In genomic region chr19:37654833-37655688, GRCh38 we compare ENCODE assay signal across 8 cellular contexts. TPM values are rescaled to one million over a fixed set of nuclear protein-coding genes. Genes with fewer than 3 reads are reported as not detected.
DNase-seq lines count a peak whose midpoint lies in the region; ATAC-seq and TF ChIP-seq lines count a peak whose summit lies in the region.

TSS of gene ZFP30 (minus strand) at chr19:37655465. CDS start at chr19:37647822, 7,643 bp downstream.

- POLR2A ChIA-PET in naive thymus-derived CD4-positive, alpha-beta T cell (lab: Charles Lee) = interaction anchor here (0.6 to 1.3 kb wide), 5 partner anchors 36 to 496 kb away, joined by 3 to 7 read pairs (median 3); partner anchors contain the start of genes ZNF540, ZNF570 and ZNF571

- peaks cover 0 to 3% (median 0%) of the 10 kb centered on the region in 5 donors for H3K27me3 Mint-ChIP-seq in naive thymus-derived CD4-positive, alpha-beta T cell

- H3K9me3 ChIP-seq in OCI-LY3 (ENCODE audit: insufficient read depth, low read length) = peaks cover 13% of the 10 kb centered on the region; the same call in 1 of the 2 replicates
- no peaks in the 10 kb centered on the region for H3K9me3 ChIP-seq in naive thymus-derived CD4-positive, alpha-beta T cell (ENCODE audit: control insufficient read depth in 2 of 3, low read length in 3 of 3)

- ATAC-seq in GM19397 (IDR thresholded peaks at IDR 0.05; ENCODE audit: unreplicated experiment) (peak; percentile 69), HG03565 (IDR thresholded peaks at IDR 0.05; ENCODE audit: unreplicated experiment) (peak; percentile 33)
- peak; percentile 84 for ATAC-seq in naive thymus-derived CD4-positive, alpha-beta T cell

- peaks cover 0 to 37% (median 2%) of the 10 kb centered on the region in 11 donors for H3K9me3 Mint-ChIP-seq in naive thymus-derived CD4-positive, alpha-beta T cell

- H3K4me1 ChIP-seq in OCI-LY3 (ENCODE audit: low read length) = peaks cover 11% of the 10 kb centered on the region; the same call in 1 of the 2 replicates
- peaks cover 8 to 16% of the 10 kb centered on the region in 2 donors for H3K4me1 ChIP-seq in naive thymus-derived CD4-positive, alpha-beta T cell (ENCODE audit: control insufficient read depth in 2 of 2, insufficient read depth in 2 of 2, low read length in 2 of 2)

- CTCF ChIA-PET in naive thymus-derived CD4-positive, alpha-beta T cell (lab: Charles Lee) = no interaction called here

- H4K20me1 ChIP-seq in OCI-LY3 (ENCODE audit: insufficient read depth, low read length) = no peaks in the 10 kb centered on the region

- peak within 1 kb of the TSS; percentile 82 to 99 (median 96) for H3K4me3 Mint-ChIP-seq in naive thymus-derived CD4-positive, alpha-beta T cell

- peak within 1 kb of the TSS; percentile 90 for H3K9ac ChIP-seq in OCI-LY3 (ENCODE audit: low read length)

- intact Hi-C loops in naive thymus-derived CD4-positive, alpha-beta T cell (cut with micrococcal nuclease) = loop anchor here (1.0 to 10.0 kb wide), 14 partner anchors 37 to 1440 kb away; partner anchors contain the start of genes ZNF527 (in 2 of the 2), ZNF540 (in 2 of the 2), ZNF571 (in 2 of the 2) and ZNF573 (in 2 of the 2)

- H3K36me3 Mint-ChIP-seq in naive thymus-derived CD4-positive, alpha-beta T cell = peaks cover 0 to 36% (median 12%) of the 10 kb centered on the region in 5 donors

- peaks cover 58% of the 10 kb centered on the region for H3K79me2 ChIP-seq in OCI-LY3 (ENCODE audit: low read length)

- peaks cover 44% of the 10 kb centered on the region for H3K36me3 ChIP-seq in OCI-LY3 (replicated peaks; ENCODE audit: low read depth, low read length)
- H3K36me3 ChIP-seq in naive thymus-derived CD4-positive, alpha-beta T cell (ENCODE audit: control insufficient read depth in 2 of 3, insufficient read depth in 3 of 3, low read length in 3 of 3) = peaks cover 0 to 15% (median 0%) of the 10 kb centered on the region in 3 experiments

- H3K27ac ChIP-seq in C4-2B (peak within 1 kb of the TSS; percentile 84), OCI-LY3 (ENCODE audit: low read length) (peak within 1 kb of the TSS; percentile 69)
- peak within 1 kb of the TSS; percentile 89 for H3K27ac ChIP-seq in naive thymus-derived CD4-positive, alpha-beta T cell (ENCODE audit: low read depth, low read length)

- H3K4me3 ChIP-seq in OCI-LY3 (ENCODE audit: low read length) = peak within 1 kb of the TSS; percentile 85
- H3K4me3 ChIP-seq in naive thymus-derived CD4-positive, alpha-beta T cell (ENCODE audit: low read length) = peak within 1 kb of the TSS; percentile 95

- H3K27ac Mint-ChIP-seq in naive thymus-derived CD4-positive, alpha-beta T cell = peak within 1 kb of the TSS; percentile 81 to 99 (median 97)

- peaks cover 28 to 40% (median 34%) of the 10 kb centered on the region in 7 donors for H3K4me1 Mint-ChIP-seq in naive thymus-derived CD4-positive, alpha-beta T cell

- DNase-seq in activated T-helper 1 cell treated with Interleukin-2 at 50 U/mL for 16 hours (ENCODE audit: low read depth) (peak; percentile 63), fibroblast of gingiva (ENCODE audit: low read depth) (peak; percentile 58)
- DNase-seq in naive thymus-derived CD4-positive, alpha-beta T cell = peak; percentile 71 to 91 (median 81)
- peak; percentile 55 to 67 for DNase-seq in stimulated activated CD8-positive, alpha-beta memory T cell treated with anti-CD3 and anti-CD28 coated beads, Interleukin-7, amount 100 ng/mL, for 48 hours (ENCODE audit: extremely low read depth in 1 of 2, low read depth in 1 of 2)

- peak within 1 kb of the TSS; percentile 91 for H3K4me2 ChIP-seq in OCI-LY3 (ENCODE audit: low read length)

- no peaks in the 10 kb centered on the region for H3K27me3 ChIP-seq in OCI-LY3 (ENCODE audit: low read depth, low read length)
- H3K27me3 ChIP-seq in naive thymus-derived CD4-positive, alpha-beta T cell (ENCODE audit: control insufficient read depth in 2 of 2, insufficient read depth in 2 of 2, low read length in 2 of 2) = no peaks in the 10 kb centered on the region

- TF ChIP-seq CTCF in C4-2B (conservative IDR thresholded peaks at IDR 0.05) (no peak), OCI-LY3 (IDR thresholded peaks at IDR 0.05; ENCODE audit: low read depth, low read length) (no peak)

- H2AFZ ChIP-seq in OCI-LY3 (ENCODE audit: low read depth, low read length) = peak within 1 kb of the TSS; percentile 89

RNA-seq across cellular contexts. Expression of gene ZFP30, which starts in this region (rescaled TPM):
- total RNA-seq in naive thymus-derived CD4-positive, alpha-beta T cell = 10 to 100 TPM in 4 of 5 experiments, 1 to 10 TPM in 1; 5.7 to 18.9 (median 14.2) TPM
- 1 to 10 TPM; 2.7 to 3.7 TPM for polyA plus RNA-seq in naive thymus-derived CD4-positive, alpha-beta T cell

Comparison
In these comparisons a context has a peak if more than half of its experiments do, and no peak if none do; other contexts are left out.
1. Peak in every context shown above with its lines: DNase-seq, ATAC-seq, H3K4me3 ChIP-seq and H3K27ac ChIP-seq.
2. ATAC-seq: peak in every context shown above with its lines; median percentile 84 in naive thymus-derived CD4-positive, alpha-beta T cell; 69 in GM19397; 33 in HG03565.